In genomic region chr12:105357162-105357691, GRCh38 we compare ENCODE assay signal across 7 cellular contexts. TPM values are rescaled to one million over a fixed set of nuclear protein-coding genes. Genes with fewer than 3 reads are reported as not detected.
A peak's percentile ranks its signal among the peaks of the same experiment; 100 is the strongest.
DNase-seq lines count a peak whose midpoint lies in the region; ATAC-seq and TF ChIP-seq lines count a peak whose summit lies in the region.

No MANE protein-coding gene starts in this region.

- no peak for TF ChIP-seq POLR2A in gastrocnemius medialis (IDR thresholded peaks at IDR 0.05)

- POLR2A ChIA-PET in CD4-positive, alpha-beta T cell (lab: Charles Lee) = no interaction called here

- TF ChIP-seq CTCF in gastrocnemius medialis (IDR thresholded peaks at IDR 0.05 in 4 of 5, conservative IDR thresholded peaks at IDR 0.05 in 1 of 5) = no peak
- no peak for TF ChIP-seq CTCF in CD4-positive, alpha-beta T cell (IDR thresholded peaks at IDR 0.05)

- no peaks in the 10 kb centered on the region for H3K9me3 ChIP-seq in gastrocnemius medialis
- H3K9me3 ChIP-seq in CD4-positive, alpha-beta T cell (ENCODE audit: control insufficient read depth, low read length) = no peaks in the 10 kb centered on the region

- H3K36me3 Mint-ChIP-seq in CD4-positive, alpha-beta T cell (ENCODE audit: low read depth) = no peaks in the 10 kb centered on the region

- peaks cover 4 to 19% of the 10 kb centered on the region in 2 donors for H3K4me1 ChIP-seq in gastrocnemius medialis

- no peaks in the 10 kb centered on the region for H3K9me3 Mint-ChIP-seq in CD4-positive, alpha-beta T cell

- H3K27me3 Mint-ChIP-seq in CD4-positive, alpha-beta T cell = no peaks in the 10 kb centered on the region

- ATAC-seq in GM19025 (IDR thresholded peaks at IDR 0.05; ENCODE audit: low read depth, unreplicated experiment) (peak; percentile 81), HG02798 (IDR thresholded peaks at IDR 0.05; ENCODE audit: poor library complexity, unreplicated experiment) (peak; percentile 76), gastrocnemius medialis (no peak)
- ATAC-seq in CD4-positive, alpha-beta T cell (ENCODE audit: poor library complexity) = no peak

- H3K27ac ChIP-seq in gastrocnemius medialis = peak overlapping the region in 3 of 4 donors; percentile 26 to 49 (median 46)
- no peak overlapping the region for H3K27ac ChIP-seq in CD4-positive, alpha-beta T cell (ENCODE audit: low read depth, low read length)

- H3K4me1 Mint-ChIP-seq in CD4-positive, alpha-beta T cell (ENCODE audit: low read depth) = peaks cover 7% of the 10 kb centered on the region

- in situ Hi-C loops in gastrocnemius medialis (cut with MboI; ENCODE audit: low sequenced_read_pairs in 4 of 4) = no loop called here

- DNase-seq in RKO (ENCODE audit: low spot score) = peak; percentile 18
- DNase-seq in gastrocnemius medialis = no peak
- DNase-seq in CD4-positive, alpha-beta T cell = no peak
- DNase-seq in D341Med (ENCODE audit: low spot score) = no peak
- DNase-seq in NCI-H2227 treated with DMSO at 0.1 percent for 48 hours (lab: John Stamatoyannopoulos, UW) = no peak

- no peak overlapping the region for H3K4me3 Mint-ChIP-seq in CD4-positive, alpha-beta T cell

- H3K27me3 ChIP-seq in gastrocnemius medialis = no peaks in the 10 kb centered on the region
- no peaks in the 10 kb centered on the region for H3K27me3 ChIP-seq in CD4-positive, alpha-beta T cell (ENCODE audit: control insufficient read depth, insufficient read depth, low read length)

- intact Hi-C loops in gastrocnemius medialis (cut with DNase I; ENCODE audit: low total_unique reads) = no loop called here
- intact Hi-C loops in CD4-positive, alpha-beta T cell (cut with DNase I, micrococcal nuclease) = no loop called here

- H3K36me3 ChIP-seq in gastrocnemius medialis = no peaks in the 10 kb centered on the region

- CTCF ChIA-PET in CD4-positive, alpha-beta T cell (lab: Charles Lee) = interaction anchor here (1.1 kb wide), 1 partner anchor 12 kb away, joined by 3 read pairs; no protein-coding TSS in a partner anchor

- H3K27ac Mint-ChIP-seq in CD4-positive, alpha-beta T cell = no peak overlapping the region

- no peak overlapping the region for H3K4me3 ChIP-seq in gastrocnemius medialis

RNA-seq across cellular contexts. Expression of gene C12orf75, which starts 26.7 kb away (rescaled TPM):
- total RNA-seq in gastrocnemius medialis = 10 to 100 TPM in 3 of 4 donors, 1 to 10 TPM in 1; 4.3 to 73.0 (median 17.3) TPM
- total RNA-seq in CD4-positive, alpha-beta T cell = 10 to 100 TPM; 16.7 to 17.0 TPM

Comparison
In these comparisons a context has a peak if more than half of its experiments do, and no peak if none do; other contexts are left out.
1. ATAC-seq: peak in GM19025 (single experiment) and HG02798 (single experiment); none in gastrocnemius medialis (0 of 2) and CD4-positive, alpha-beta T cell (single experiment).